24 cellular contexts compared by ENCODE assay signal in genomic region chr15:85116494-85116893, GRCh38.
"Had no signal": no experiment of that assay in that cellular context is flagged by ENCODE, and none has a peak within 500 bp of the region (broad histone marks: within the 10 kb centered on the region; RNA-seq: fewer than 3 reads in every experiment).

No MANE protein-coding gene starts in this region.

- ATAC-seq: activated CD4-positive, CD25-positive, alpha-beta regulatory T cell treated with anti-CD3 and anti-CD28 coated beads, Interleukin-2, amount 50 U/mL, for 24 hours; effector memory CD8-positive, alpha-beta T cell; gastrocnemius medialis; left ventricle myocardium superior; SK-N-SH treated with all-trans-retinoic acid at 6 μM for 48 hours; T-cell had no signal

- H3K27ac Mint-ChIP-seq: activated naive CD8-positive, alpha-beta T cell treated with anti-CD3 and anti-CD28 coated beads, Interleukin-2, amount 10 ng/mL, durations not matched to agents 7 days and 5 days; brain; effector memory CD8-positive, alpha-beta T cell; natural killer cell; progenitor cell of endocrine pancreas; T-cell; T-helper 2 cell treated with Interferon-gamma antibody and Interleukin-4, amounts not matched to agents 5 μg/mL and 100 μg/mL, for 36 hours had no signal

- H3K27ac ChIP-seq: esophagus squamous epithelium, gastrocnemius medialis, sigmoid colon, suprapubic skin, VCaP had no signal

- H3K4me3 Mint-ChIP-seq: activated naive CD8-positive, alpha-beta T cell treated with anti-CD3 and anti-CD28 coated beads, Interleukin-2, amount 10 ng/mL, durations not matched to agents 7 days and 5 days; brain; effector memory CD8-positive, alpha-beta T cell; natural killer cell; T-cell; T-helper 2 cell treated with Interferon-gamma antibody and Interleukin-4, amounts not matched to agents 5 μg/mL and 100 μg/mL, for 36 hours had no signal

- H3K27me3 Mint-ChIP-seq: activated naive CD8-positive, alpha-beta T cell treated with anti-CD3 and anti-CD28 coated beads, Interleukin-2, amount 10 ng/mL, durations not matched to agents 7 days and 5 days; brain; effector memory CD8-positive, alpha-beta T cell; progenitor cell of endocrine pancreas; T-cell had no signal

- H3K4me3 ChIP-seq: esophagus squamous epithelium, gastrocnemius medialis, sigmoid colon, smooth muscle cell, suprapubic skin had no signal

- H3K27me3 ChIP-seq: esophagus squamous epithelium, gastrocnemius medialis, sigmoid colon, suprapubic skin had no signal

- DNase-seq: activated naive CD4-positive, alpha-beta T cell treated with Interleukin-2 at 50 U/mL for 16 hours; activated naive CD8-positive, alpha-beta T cell treated with anti-CD3 and anti-CD28 coated beads, Interleukin-2, amount 10 ng/mL, durations not matched to agents 7 days and 5 days; activated T-cell treated with anti-CD3 and anti-CD28 coated beads for 4 hours; amygdala; effector memory CD8-positive, alpha-beta T cell; esophagus squamous epithelium; gastrocnemius medialis; hypothalamus; left ventricle myocardium superior; midbrain; natural killer cell; retina; sigmoid colon; stimulated activated naive CD4-positive, alpha-beta T cell treated with Interleukin-2 at 50 U/mL for 16 hours; T-cell had no signal

- H3K9me3 Mint-ChIP-seq: activated naive CD8-positive, alpha-beta T cell treated with anti-CD3 and anti-CD28 coated beads, Interleukin-2, amount 10 ng/mL, durations not matched to agents 7 days and 5 days; activated T-helper 2 cell treated with anti-CD3 and anti-CD28 coated beads, Interferon-gamma antibody, Interleukin-2, Interleukin-4, amounts not matched to agents 10 μg/mL and 5 μg/mL and 100 μg/mL, durations not matched to agents 14 hours and 24 hours and 36 hours; brain; effector memory CD8-positive, alpha-beta T cell; natural killer cell; T-cell; T-helper 2 cell treated with Interferon-gamma antibody and Interleukin-4, amounts not matched to agents 5 μg/mL and 100 μg/mL, for 36 hours had no signal

- H3K4me2 ChIP-seq: smooth muscle cell had no signal

- H3K4me1 Mint-ChIP-seq: brain, natural killer cell, T-cell had no signal

- H3K9me3 ChIP-seq: esophagus squamous epithelium, gastrocnemius medialis, sigmoid colon, suprapubic skin had no signal

- H3K4me1 ChIP-seq: esophagus squamous epithelium, sigmoid colon, suprapubic skin had no signal
